21 cellular contexts compared by ENCODE assay signal in the genomic region with DNA sequence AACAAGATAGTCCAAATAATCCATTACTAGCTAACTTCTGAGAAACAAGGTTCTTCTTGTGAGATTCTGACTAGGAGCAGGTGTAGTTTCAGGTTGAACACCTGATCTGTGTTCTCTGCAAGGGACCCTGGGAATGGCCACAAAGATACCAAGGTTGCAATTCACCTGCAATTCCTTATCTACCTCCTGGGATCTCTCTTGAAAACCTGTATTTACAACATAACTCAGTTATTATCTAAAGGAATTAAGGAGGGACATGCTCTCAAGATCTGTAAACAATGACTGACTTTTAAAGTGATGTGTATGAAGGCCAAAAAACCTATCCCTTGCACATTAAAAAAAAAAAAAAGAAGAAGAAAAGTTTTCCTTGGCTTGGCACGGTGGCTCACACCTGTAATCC. TPM values are rescaled to one million over a fixed set of nuclear protein-coding genes. Genes with fewer than 3 reads are reported as not detected.
DNase-seq lines count a peak whose midpoint lies in the region; ATAC-seq and TF ChIP-seq lines count a peak whose summit lies in the region.
"Had no signal": no experiment of that assay in that cellular context is flagged by ENCODE, and none has a peak within 500 bp of the region (broad histone marks: within the 10 kb centered on the region; RNA-seq: fewer than 3 reads in every experiment).

No MANE protein-coding gene starts in this region.

- intact Hi-C loops in left ventricle myocardium inferior (cut with micrococcal nuclease) (no loop called here), left cardiac atrium (cut with DNase I) (no loop called here), Panc1 (cut with micrococcal nuclease; ENCODE audit: unreplicated experiment) (no loop called here), upper lobe of right lung (cut with DNase I) (no loop called here), MCF 10A (cut with micrococcal nuclease) (no loop called here)

- H3K9me2 ChIP-seq in hepatocyte (replicated peaks; ENCODE audit: insufficient read depth): no peaks in the 10 kb centered on the region

- no peaks in the 10 kb centered on the region for H3K9me3 ChIP-seq in left ventricle myocardium inferior (replicated peaks)
- H3K9me3 ChIP-seq in Panc1 (ENCODE audit: control insufficient read depth, insufficient read depth, low read depth, low read length): no peaks in the 10 kb centered on the region
- no peaks in the 10 kb centered on the region for H3K9me3 ChIP-seq in hepatocyte (ENCODE audit: low read depth)
- no peaks in the 10 kb centered on the region for H3K9me3 ChIP-seq in upper lobe of right lung
- H3K9me3 ChIP-seq: SJSA1 had no signal

- 50% methylated on average over 1 of the region's 1 CpG for WGBS in hepatocyte (ENCODE audit: low lambda C conversion rate, missing lambda C conversion rate)

- H3K4me3 ChIP-seq in left ventricle myocardium inferior (peak overlapping the region; percentile 14), Panc1 (ENCODE audit: low read depth in 2 of 2, low read length in 2 of 2) (no peak overlapping the region), hepatocyte (no peak overlapping the region), upper lobe of right lung (no peak overlapping the region)
- H3K4me3 ChIP-seq: SJSA1 had no signal

- CTCF ChIA-PET in Panc1 (lab: Charles Lee): no interaction called here
- CTCF ChIA-PET in MCF 10A (lab: Yijun Ruan, JAX): interaction anchor here (0.5 kb wide), 1 partner anchor 58 kb away, joined by 3 read pairs; no protein-coding TSS in a partner anchor

- H3K27me3 Mint-ChIP-seq in MCF 10A (ENCODE audit: insufficient read depth, unreplicated experiment): no peaks in the 10 kb centered on the region

- in situ Hi-C loops in Panc1 (cut with HindIII; ENCODE audit: low pct_unique_long_range_greater_than_20kb, low sequenced_read_pairs): no loop called here

- no TSS peak for BruUV-seq in Panc1 (replicated peaks; lab: Mats Ljungman, UMichigan)
- no TSS peak for BruUV-seq in MCF 10A (replicated peaks; lab: Mats Ljungman, UMichigan)

- H3K27ac ChIP-seq in left ventricle myocardium inferior (replicated peaks): peak overlapping the region; percentile 78
- peak overlapping the region; percentile 65; the same call in 1 of the 2 replicates for H3K27ac ChIP-seq in Panc1 (ENCODE audit: low read length)
- peak overlapping the region; percentile 58 for H3K27ac ChIP-seq in hepatocyte
- no peak overlapping the region for H3K27ac ChIP-seq in upper lobe of right lung
- H3K27ac ChIP-seq: HL-60, SJSA1 had no signal

- POLR2A ChIA-PET in Panc1 (lab: Charles Lee): no interaction called here
- POLR2A ChIA-PET in MCF 10A (lab: Yijun Ruan, JAX): interaction anchor here (0.6 to 2.2 kb wide), 3 partner anchors 22 to 749 kb away, joined by 3 to 12 read pairs (median 3); partner anchors contain the start of gene DCLRE1A

- no peak for DNase-seq in left ventricle myocardium inferior
- no peak for DNase-seq in left cardiac atrium
- DNase-seq in Panc1 (ENCODE audit: low read depth, low spot score): no peak
- peak; percentile 30 for DNase-seq in hepatocyte (ENCODE audit: low spot score)
- no peak for DNase-seq in upper lobe of right lung
- DNase-seq in MCF 10A (ENCODE audit: unreplicated experiment): no peak
- DNase-seq in NCI-H774 (lab: John Stamatoyannopoulos, UW): no peak
- DNase-seq: C1 segment of cervical spinal cord; Calu3; CD4-positive, alpha-beta memory T cell; DND-41; NCI-H1092 treated with DMSO at 0.1 percent for 48 hours; NCI-H1436; NCI-H187; NCI-H2081 treated with DMSO at 0.1 percent for 48 hours; NCI-H2171; NCI-H345; NCI-H510A treated with DMSO at 0.1 percent for 48 hours had no signal

- H4K20me1 ChIP-seq in hepatocyte (ENCODE audit: insufficient read depth, poor library complexity, severe bottlenecking): no peaks in the 10 kb centered on the region

- no peak overlapping the region for H2AFZ ChIP-seq in hepatocyte

- no peak overlapping the region for H3K4me3 Mint-ChIP-seq in MCF 10A (ENCODE audit: unreplicated experiment)
- H3K4me3 Mint-ChIP-seq: CD4-positive, alpha-beta memory T cell had no signal

- H3K27me3 ChIP-seq in left ventricle myocardium inferior (ENCODE audit: low read depth) (no peaks in the 10 kb centered on the region), Panc1 (ENCODE audit: control insufficient read depth, insufficient read depth, low read length) (no peaks in the 10 kb centered on the region), hepatocyte (no peaks in the 10 kb centered on the region), upper lobe of right lung (no peaks in the 10 kb centered on the region)
- H3K27me3 ChIP-seq: SJSA1 had no signal

- peaks cover 12% of the 10 kb centered on the region for H3K36me3 Mint-ChIP-seq in MCF 10A (ENCODE audit: insufficient read depth, unreplicated experiment)
- H3K36me3 Mint-ChIP-seq: CD4-positive, alpha-beta memory T cell had no signal

- peaks cover 98% of the 10 kb centered on the region for H3K4me1 ChIP-seq in left ventricle myocardium inferior
- H3K4me1 ChIP-seq in Panc1 (ENCODE audit: control insufficient read depth, insufficient read depth, low read length): peaks cover 49% of the 10 kb centered on the region
- H3K4me1 ChIP-seq in hepatocyte (ENCODE audit: insufficient read depth): peaks cover 32% of the 10 kb centered on the region
- peaks cover 11% of the 10 kb centered on the region for H3K4me1 ChIP-seq in upper lobe of right lung

- no peak for ATAC-seq in left cardiac atrium
- no peak for ATAC-seq in Panc1
- ATAC-seq in upper lobe of right lung: peak; percentile 30
- ATAC-seq: HCT116 had no signal

- H3K4me1 Mint-ChIP-seq in MCF 10A (ENCODE audit: insufficient read depth, unreplicated experiment): peaks cover 27% of the 10 kb centered on the region

- H3K36me3 ChIP-seq in left ventricle myocardium inferior (peaks cover 31% of the 10 kb centered on the region), Panc1 (ENCODE audit: control insufficient read depth, insufficient read depth, low read length) (peaks cover 4% of the 10 kb centered on the region; the same call in 1 of the 2 replicates), hepatocyte (replicated peaks; ENCODE audit: insufficient read depth, low read depth) (no peaks in the 10 kb centered on the region), upper lobe of right lung (peaks cover 4% of the 10 kb centered on the region)
- H3K36me3 ChIP-seq: SJSA1 had no signal

- peak overlapping the region; percentile 53 for H3K4me2 ChIP-seq in hepatocyte

- peaks cover 16% of the 10 kb centered on the region for H3K79me2 ChIP-seq in hepatocyte

- TF ChIP-seq CTCF in left ventricle myocardium inferior (IDR thresholded peaks at IDR 0.05; ENCODE audit: borderline replicate concordance): no peak
- no peak for TF ChIP-seq CTCF in Panc1 (IDR thresholded peaks at IDR 0.05)
- no peak for TF ChIP-seq CTCF in hepatocyte (IDR thresholded peaks at IDR 0.05; ENCODE audit: poor library complexity)
- no peak for TF ChIP-seq CTCF in upper lobe of right lung (IDR thresholded peaks at IDR 0.05)
- TF ChIP-seq CTCF in MCF 10A (IDR thresholded peaks at IDR 0.05; ENCODE audit: unreplicated experiment): no peak

- no peaks in the 10 kb centered on the region for H3K9me3 Mint-ChIP-seq in MCF 10A (ENCODE audit: unreplicated experiment)

- H3K27ac Mint-ChIP-seq in MCF 10A (ENCODE audit: low read depth, unreplicated experiment): no peak overlapping the region

RNA-seq across cellular contexts. Expression of gene ABLIM1, which starts 54.8 kb away (rescaled TPM):
- total RNA-seq in left ventricle myocardium inferior (674 TPM), left cardiac atrium (100 to 1,000 TPM; 292 to 305 TPM), Panc1 (2021; ENCODE audit: unreplicated experiment) (274 TPM), hepatocyte (31.6 and 37.9 TPM in 2 replicates), upper lobe of right lung (144 TPM), MCF 10A (2022) (94.5 and 105 TPM in 2 replicates)
- polyA plus RNA-seq in Panc1 (2012; ENCODE audit: insufficient read length): 97.4 TPM
- polyA plus RNA-seq in hepatocyte: 19.8 and 20.8 TPM in 2 replicates
